In genomic region chr10:113176652-113177155, GRCh38 we compare ENCODE assay signal across 12 cellular contexts.
"Had no signal": no experiment of that assay in that cellular context is flagged by ENCODE, and none has a peak within 500 bp of the region (broad histone marks: within the 10 kb centered on the region; RNA-seq: fewer than 3 reads in every experiment).

No MANE protein-coding gene starts in this region.

- H3K36me3 ChIP-seq: neutrophil, sigmoid colon, spleen had no signal

- H3K27me3 ChIP-seq: neutrophil, sigmoid colon, spleen had no signal

- H3K4me3 ChIP-seq: sigmoid colon, spleen had no signal

- H3K4me1 ChIP-seq: parathyroid adenoma had no signal

- DNase-seq: activated T-cell treated with anti-CD3 and anti-CD28 coated beads, Interleukin-2, amount 50 U/mL, for 1 hour; cortex of kidney; effector CD4-positive, alpha-beta T cell; erythroblast; foreskin melanocyte; sigmoid colon; spleen; stimulated activated CD4-positive, alpha-beta T cell treated with anti-CD3 and anti-CD28 coated beads, Interleukin-4, amount 100 ng/mL, for 1 hour; stimulated activated naive CD4-positive, alpha-beta T cell; T-helper 9 cell had no signal

- H3K27ac ChIP-seq: neutrophil, parathyroid adenoma, sigmoid colon, spleen had no signal

- H3K9me3 ChIP-seq: neutrophil, sigmoid colon, spleen had no signal
